Comparison of ENCODE assay signal across 11 cellular contexts in genomic region chr13:33639158-33639557, GRCh38.
DNase-seq lines count a peak whose midpoint lies in the region; ATAC-seq, FAIRE-seq and TF ChIP-seq lines count a peak whose summit lies in the region.
"Had no signal": no experiment of that assay in that cellular context is flagged by ENCODE, and none has a peak within 500 bp of the region (broad histone marks: within the 10 kb centered on the region; RNA-seq: fewer than 3 reads in every experiment).

No MANE protein-coding gene starts in this region.

- no peak overlapping the region for H3K4me3 Mint-ChIP-seq in activated CD8-positive, alpha-beta T cell treated with anti-CD3 and anti-CD28 coated beads for 36 hours
- H3K4me3 Mint-ChIP-seq in activated CD8-positive, alpha-beta T cell treated with anti-CD3 and anti-CD28 coated beads, Interleukin-2, amount 10 ng/mL, durations not matched to agents 7 days and 5 days, result no peak overlapping the region
- H3K4me3 Mint-ChIP-seq: dendritic cell treated with granulocyte-macrophage colony-stimulating factor and Interleukin-4, amounts not matched to agents 40 ng/mL and 50 ng/mL, for 4 days; type B pancreatic cell had no signal

- CTCF ChIA-PET in activated CD8-positive, alpha-beta T cell treated with anti-CD3 and anti-CD28 coated beads for 36 hours (lab: Charles Lee), result interaction anchor here (1.6 kb wide), 1 partner anchor 85 kb away, joined by 4 read pairs; no protein-coding TSS in a partner anchor
- CTCF ChIA-PET in activated CD8-positive, alpha-beta T cell treated with anti-CD3 and anti-CD28 coated beads, Interleukin-2, amount 10 ng/mL, durations not matched to agents 7 days and 5 days (lab: Charles Lee), result no interaction called here
- CTCF ChIA-PET in GM12878 (lab: Yijun Ruan, JAX), result interaction anchor here (1.1 to 2.0 kb wide), 2 partner anchors 9 to 95 kb away, joined by 3 to 5 read pairs; no protein-coding TSS in a partner anchor

- FAIRE-seq in GM12878 (lab: Jason Lieb, UNC), result no peak

- no peaks in the 10 kb centered on the region for H4K20me1 ChIP-seq in GM12878 (ENCODE audit: control insufficient read depth, insufficient read depth)

- DNase-seq in activated CD8-positive, alpha-beta T cell treated with anti-CD3 and anti-CD28 coated beads for 36 hours, result no peak
- DNase-seq in activated CD8-positive, alpha-beta T cell treated with anti-CD3 and anti-CD28 coated beads, Interleukin-2, amount 10 ng/mL, durations not matched to agents 7 days and 5 days, result no peak
- DNase-seq in GM12878 (ENCODE audit: low read depth, low spot score) (no peak), iris pigment epithelial cell (ENCODE audit: low read depth) (peak; percentile 91), transverse colon (peak; percentile 22), COR-L47 (lab: John Stamatoyannopoulos, UW) (no peak), ecto neural progenitor cell (ENCODE audit: low spot score) (no peak)
- DNase-seq: NCI-H2107 had no signal

- TF ChIP-seq EP300 in GM12878 (IDR thresholded peaks at IDR 0.05; ENCODE audit: borderline replicate concordance in 1 of 2, control insufficient read depth in 1 of 2, low read depth in 2 of 2, low read length in 2 of 2), result no peak
- TF ChIP-seq EP300 in transverse colon (IDR thresholded peaks at IDR 0.05; ENCODE audit: low read depth), result no peak

- RAD21 ChIA-PET in GM12878 (lab: Charles Lee; ENCODE audit: unreplicated experiment), result no interaction called here

- H2AFZ ChIP-seq in GM12878 (ENCODE audit: control insufficient read depth, low read depth, low read length), result peak overlapping the region; percentile 61; the same call in 1 of the 2 replicates

- no peak overlapping the region for H3K9ac ChIP-seq in GM12878 (ENCODE audit: control insufficient read depth, insufficient read depth, low read length)

- SMC1A ChIA-PET in GM12878 (lab: Charles Lee; ENCODE audit: uncharacterized antibody, unreplicated experiment), result interaction anchor here (1.5 to 2.1 kb wide), 4 partner anchors 10 to 96 kb away, joined by 5 to 12 read pairs (median 7); no protein-coding TSS in a partner anchor

- peaks cover 4% of the 10 kb centered on the region for H3K27me3 Mint-ChIP-seq in activated CD8-positive, alpha-beta T cell treated with anti-CD3 and anti-CD28 coated beads for 36 hours
- H3K27me3 Mint-ChIP-seq in activated CD8-positive, alpha-beta T cell treated with anti-CD3 and anti-CD28 coated beads, Interleukin-2, amount 10 ng/mL, durations not matched to agents 7 days and 5 days (ENCODE audit: low read depth), result no peaks in the 10 kb centered on the region
- H3K27me3 Mint-ChIP-seq: dendritic cell treated with granulocyte-macrophage colony-stimulating factor and Interleukin-4, amounts not matched to agents 40 ng/mL and 50 ng/mL, for 4 days; type B pancreatic cell had no signal

- H3K9me3 Mint-ChIP-seq in activated CD8-positive, alpha-beta T cell treated with anti-CD3 and anti-CD28 coated beads for 36 hours, result no peaks in the 10 kb centered on the region
- no peaks in the 10 kb centered on the region for H3K9me3 Mint-ChIP-seq in activated CD8-positive, alpha-beta T cell treated with anti-CD3 and anti-CD28 coated beads, Interleukin-2, amount 10 ng/mL, durations not matched to agents 7 days and 5 days (ENCODE audit: insufficient read depth)
- H3K9me3 Mint-ChIP-seq: dendritic cell treated with granulocyte-macrophage colony-stimulating factor and Interleukin-4, amounts not matched to agents 40 ng/mL and 50 ng/mL, for 4 days; type B pancreatic cell had no signal

- H3K27ac ChIP-seq in GM12878 (ENCODE audit: control insufficient read depth, insufficient read depth) (peak overlapping the region; percentile 4; the same call in 1 of the 2 replicates), transverse colon (peak overlapping the region in 3 of 4 donors; percentile 25 to 56 (median 36))

- no peak overlapping the region for H3K4me2 ChIP-seq in GM12878 (ENCODE audit: control insufficient read depth, insufficient read depth)

- no peaks in the 10 kb centered on the region for H3K27me3 ChIP-seq in GM12878 (replicated peaks in 1 of 2; ENCODE audit: control insufficient read depth in 2 of 2, insufficient read depth in 2 of 2, low read length in 1 of 2)
- no peaks in the 10 kb centered on the region for H3K27me3 ChIP-seq in transverse colon

- no TSS peak for BruUV-seq in GM12878 (replicated peaks; lab: Mats Ljungman, UMichigan)

- H3K36me3 Mint-ChIP-seq in activated CD8-positive, alpha-beta T cell treated with anti-CD3 and anti-CD28 coated beads for 36 hours (ENCODE audit: low read depth), result no peaks in the 10 kb centered on the region
- H3K36me3 Mint-ChIP-seq in activated CD8-positive, alpha-beta T cell treated with anti-CD3 and anti-CD28 coated beads, Interleukin-2, amount 10 ng/mL, durations not matched to agents 7 days and 5 days (ENCODE audit: low read depth), result no peaks in the 10 kb centered on the region
- H3K36me3 Mint-ChIP-seq: type B pancreatic cell had no signal

- H3K4me1 ChIP-seq in GM12878 (ENCODE audit: control insufficient read depth, insufficient read depth, low read length) (peaks cover 19% of the 10 kb centered on the region), transverse colon (peaks cover 0 to 11% (median 5%) of the 10 kb centered on the region in 4 donors)

- H3K36me3 ChIP-seq in GM12878 (ENCODE audit: control insufficient read depth in 2 of 2, insufficient read depth in 2 of 2, low read length in 1 of 2), result no peaks in the 10 kb centered on the region
- H3K36me3 ChIP-seq in transverse colon, result no peaks in the 10 kb centered on the region

- in situ Hi-C loops in GM12878 (cut with MboI) (no loop called here), transverse colon (cut with MboI; ENCODE audit: low pct_ligation_motif_present in 1 of 4, low pct_unique_long_range_greater_than_20kb in 1 of 4, low sequenced_read_pairs in 3 of 4) (no loop called here)

- intact Hi-C loops in activated CD8-positive, alpha-beta T cell treated with anti-CD3 and anti-CD28 coated beads for 36 hours (cut with micrococcal nuclease), result no loop called here
- intact Hi-C loops in GM12878 (cut with micrococcal nuclease; ENCODE audit: unreplicated experiment) (no loop called here), transverse colon (cut with DNase I; ENCODE audit: low total_unique reads) (no loop called here)

- H3K4me3 ChIP-seq in GM12878, result no peak overlapping the region
- H3K4me3 ChIP-seq in transverse colon, result no peak overlapping the region

- POLR2A ChIA-PET in activated CD8-positive, alpha-beta T cell treated with anti-CD3 and anti-CD28 coated beads for 36 hours (lab: Charles Lee), result no interaction called here
- POLR2A ChIA-PET in activated CD8-positive, alpha-beta T cell treated with anti-CD3 and anti-CD28 coated beads, Interleukin-2, amount 10 ng/mL, durations not matched to agents 7 days and 5 days (lab: Charles Lee), result no interaction called here
- POLR2A ChIA-PET in GM12878 (lab: Charles Lee), result no interaction called here

- TF ChIP-seq POLR2A in GM12878 (IDR thresholded peaks at IDR 0.05; ENCODE audit: low read depth, low read length) (no peak), transverse colon (IDR thresholded peaks at IDR 0.05) (no peak)

- no peak for TF ChIP-seq RAD21 in GM12878 (IDR thresholded peaks at IDR 0.05; ENCODE audit: insufficient read depth, low read depth, low read length)

- 98% methylated on average over 3 of the region's 3 CpGs for WGBS in GM12878 (ENCODE audit: insufficient coverage, insufficient replicate concordance, low lambda C conversion rate, missing lambda C conversion rate)
- WGBS in transverse colon (ENCODE audit: low coverage in 1 of 2), 2 donors, result 50 to 56% methylated on average over 3 of the region's 3 CpGs

- H3K27ac Mint-ChIP-seq in activated CD8-positive, alpha-beta T cell treated with anti-CD3 and anti-CD28 coated beads for 36 hours, result peak overlapping the region; percentile 82
- no peak overlapping the region for H3K27ac Mint-ChIP-seq in activated CD8-positive, alpha-beta T cell treated with anti-CD3 and anti-CD28 coated beads, Interleukin-2, amount 10 ng/mL, durations not matched to agents 7 days and 5 days
- H3K27ac Mint-ChIP-seq: dendritic cell treated with granulocyte-macrophage colony-stimulating factor and Interleukin-4, amounts not matched to agents 40 ng/mL and 50 ng/mL, for 4 days; type B pancreatic cell had no signal

- no peak for TF ChIP-seq CTCF in activated CD8-positive, alpha-beta T cell treated with anti-CD3 and anti-CD28 coated beads for 36 hours (IDR thresholded peaks at IDR 0.05)
- TF ChIP-seq CTCF in GM12878 (IDR thresholded peaks at IDR 0.05 in 2 of 3, conservative IDR thresholded peaks at IDR 0.05 in 1 of 3; ENCODE audit: control insufficient read depth in 2 of 3, extremely low read depth in 1 of 3, insufficient read depth in 1 of 3, low read depth in 3 of 3, low read length in 3 of 3), result no peak
- TF ChIP-seq CTCF in transverse colon (IDR thresholded peaks at IDR 0.05), result no peak

- H3K9me3 ChIP-seq in GM12878 (replicated peaks; ENCODE audit: control insufficient read depth, insufficient read depth, low read length), result no peaks in the 10 kb centered on the region; the same call in 2 of the 3 replicates
- no peaks in the 10 kb centered on the region for H3K9me3 ChIP-seq in transverse colon

- H3K79me2 ChIP-seq in GM12878 (ENCODE audit: control insufficient read depth, insufficient read depth, low read length), result no peaks in the 10 kb centered on the region

- ATAC-seq in activated CD8-positive, alpha-beta T cell treated with anti-CD3 and anti-CD28 coated beads for 36 hours, result no peak
- ATAC-seq in activated CD8-positive, alpha-beta T cell treated with anti-CD3 and anti-CD28 coated beads, Interleukin-2, amount 10 ng/mL, durations not matched to agents 7 days and 5 days, result no peak
- ATAC-seq in GM12878 (no peak), HG02970 (IDR thresholded peaks at IDR 0.05; ENCODE audit: low FRiP score, unreplicated experiment) (no peak)

- peaks cover 34% of the 10 kb centered on the region for H3K4me1 Mint-ChIP-seq in activated CD8-positive, alpha-beta T cell treated with anti-CD3 and anti-CD28 coated beads for 36 hours (ENCODE audit: low read depth)
- no peaks in the 10 kb centered on the region for H3K4me1 Mint-ChIP-seq in activated CD8-positive, alpha-beta T cell treated with anti-CD3 and anti-CD28 coated beads, Interleukin-2, amount 10 ng/mL, durations not matched to agents 7 days and 5 days (ENCODE audit: low read depth)

TF ChIP-seq in GM12878, 131 proteins besides CTCF, POLR2A, EP300 and RAD21 (continues in another document):
- TF ChIP-seq RCOR1 (conservative IDR thresholded peaks at IDR 0.05; ENCODE audit: low read depth, low read length) (no peak), WRNIP1 (IDR thresholded peaks at IDR 0.05; ENCODE audit: borderline replicate concordance, low read depth, low read length) (no peak), ELK1 (IDR thresholded peaks at IDR 0.05; ENCODE audit: low read depth, low read length) (no peak), SMARCA5 (IDR thresholded peaks at IDR 0.05) (no peak)

Comparison
In these comparisons a context has a peak if more than half of its experiments do, and no peak if none do; other contexts are left out.
1. DNase-seq: peak in iris pigment epithelial cell (single experiment) and transverse colon (single experiment); none in activated CD8-positive, alpha-beta T cell treated with anti-CD3 and anti-CD28 coated beads for 36 hours (single experiment), activated CD8-positive, alpha-beta T cell treated with anti-CD3 and anti-CD28 coated beads, Interleukin-2, amount 10 ng/mL, durations not matched to agents 7 days and 5 days (single experiment), GM12878 (single experiment), COR-L47 (single experiment) and ecto neural progenitor cell (single experiment).